In genomic region chr11:113345978-113346377, GRCh38 we compare ENCODE assay signal across 29 cellular contexts. TPM values are rescaled to one million over a fixed set of nuclear protein-coding genes. Genes with fewer than 3 reads are reported as not detected.
A peak's percentile ranks its signal among the peaks of the same experiment; 100 is the strongest.
DNase-seq lines count a peak whose midpoint lies in the region; ATAC-seq and TF ChIP-seq lines count a peak whose summit lies in the region.
"Had no signal": no experiment of that assay in that cellular context is flagged by ENCODE, and none has a peak within 500 bp of the region (broad histone marks: within the 10 kb centered on the region; RNA-seq: fewer than 3 reads in every experiment).

No MANE protein-coding gene starts in this region.

- ATAC-seq in esophagus mucosa (peak; percentile 67), HG03097 (IDR thresholded peaks at IDR 0.05; ENCODE audit: low FRiP score, unreplicated experiment) (no peak)
- ATAC-seq: body of pancreas; left lung; stimulated activated naive CD8-positive, alpha-beta T cell treated with anti-CD3 and anti-CD28 coated beads, Interleukin-15, Interleukin-2, amounts not matched to agents 100 U/mL and 50 U/mL, for 24 hours; upper lobe of right lung had no signal

- H3K4me3 ChIP-seq in SJCRH30 (no peak overlapping the region), Peyer's patch (no peak overlapping the region)
- H3K4me3 ChIP-seq: BLaER1 treated with 17β-estradiol and CSF1 and Interleukin-3, amounts not matched to agents 10 nM and 100 nM; body of pancreas; left lung; SK-N-MC; upper lobe of right lung had no signal

- DNase-seq in NCI-H2029 treated with DMSO at 0.1 percent for 48 hours (lab: John Stamatoyannopoulos, UW) (peak; percentile 17), SJCRH30 (peak; percentile 36 to 60), mesothelial cell of epicardium (ENCODE audit: low spot score in 2 of 2, unreplicated experiment in 2 of 2) (peak in 1 of 2 experiments; percentile 45), HUDEP-2 (lab: John Stamatoyannopoulos, UW; ENCODE audit: unreplicated experiment in 76 of 76) (no peak), Peyer's patch (no peak)
- DNase-seq: activated T-cell treated with anti-CD3 and anti-CD28 coated beads, Interleukin-2, amount 50 U/mL, for 24 hours; body of pancreas; cerebellar nuclear complex; DMS153; left lung; mesendoderm; NCI-H1048; NCI-H1930; NCI-H446 treated with DMSO at 0.1 percent for 48 hours; NCI-H774; RPMI8226; stimulated activated CD4-positive, alpha-beta T cell treated with anti-CD3 and anti-CD28 coated beads, Interleukin-1b, Interleukin-23, amount 100 ng/mL, for 48 hours; stimulated activated naive CD8-positive, alpha-beta T cell treated with anti-CD3 and anti-CD28 coated beads, Interleukin-15, Interleukin-2, amounts not matched to agents 100 U/mL and 50 U/mL, for 24 hours; upper lobe of right lung had no signal

- peak overlapping the region; percentile 86 for H3K27ac Mint-ChIP-seq in mesothelial cell of epicardium
- H3K27ac Mint-ChIP-seq: activated T-cell treated with anti-CD3 and anti-CD28 coated beads, Interleukin-2, amount 50 U/mL, for 24 hours; T-helper 1 cell treated with Interleukin-12 subunit alpha and Interleukin-12 subunit beta and Interleukin-4 antibody, amounts not matched to agents 30 μg/mL and 1 μg/mL, for 36 hours had no signal

- peaks cover 26% of the 10 kb centered on the region for H3K36me3 Mint-ChIP-seq in mesothelial cell of epicardium

- H3K27me3 ChIP-seq in SJCRH30 (no peaks in the 10 kb centered on the region), Peyer's patch (no peaks in the 10 kb centered on the region)
- H3K27me3 ChIP-seq: BLaER1 treated with 17β-estradiol and CSF1 and Interleukin-3, amounts not matched to agents 10 nM and 100 nM; body of pancreas; left lung; upper lobe of right lung had no signal

- no peak for TF ChIP-seq POLR2A in Peyer's patch (IDR thresholded peaks at IDR 0.05)

- TF ChIP-seq CTCF in mesothelial cell of epicardium (IDR thresholded peaks at IDR 0.05; ENCODE audit: unreplicated experiment) (no peak), Peyer's patch (IDR thresholded peaks at IDR 0.05) (no peak)

- H3K27me3 Mint-ChIP-seq in mesothelial cell of epicardium (ENCODE audit: low read depth), result no peaks in the 10 kb centered on the region
- H3K27me3 Mint-ChIP-seq: activated T-cell treated with anti-CD3 and anti-CD28 coated beads, Interleukin-2, amount 50 U/mL, for 24 hours had no signal

- H3K4me3 Mint-ChIP-seq in mesothelial cell of epicardium, result no peak overlapping the region
- H3K4me3 Mint-ChIP-seq: activated T-cell treated with anti-CD3 and anti-CD28 coated beads, Interleukin-2, amount 50 U/mL, for 24 hours; T-helper 1 cell treated with Interleukin-12 subunit alpha and Interleukin-12 subunit beta and Interleukin-4 antibody, amounts not matched to agents 30 μg/mL and 1 μg/mL, for 36 hours had no signal

- H3K9me3 ChIP-seq in SJCRH30 (replicated peaks) (no peaks in the 10 kb centered on the region), Peyer's patch (no peaks in the 10 kb centered on the region)
- H3K9me3 ChIP-seq: BLaER1 treated with 17β-estradiol and CSF1 and Interleukin-3, amounts not matched to agents 10 nM and 100 nM; body of pancreas; left lung; upper lobe of right lung had no signal

- H3K36me3 ChIP-seq in SJCRH30 (no peaks in the 10 kb centered on the region), Peyer's patch (peaks cover 0 to 20% (median 0%) of the 10 kb centered on the region in 3 donors)
- H3K36me3 ChIP-seq: BLaER1 treated with 17β-estradiol and CSF1 and Interleukin-3, amounts not matched to agents 10 nM and 100 nM had no signal

- H3K4me1 ChIP-seq in SJCRH30 (peaks cover 2% of the 10 kb centered on the region; the same call in 1 of the 2 replicates), Peyer's patch (no peaks in the 10 kb centered on the region)
- H3K4me1 ChIP-seq: BLaER1 treated with 17β-estradiol and CSF1 and Interleukin-3, amounts not matched to agents 10 nM and 100 nM; body of pancreas; left lung; parathyroid adenoma; upper lobe of right lung had no signal

- H3K27ac ChIP-seq in SJCRH30 (no peak overlapping the region), Peyer's patch (no peak overlapping the region)
- H3K27ac ChIP-seq: BLaER1 treated with 17β-estradiol and CSF1 and Interleukin-3, amounts not matched to agents 10 nM and 100 nM; body of pancreas; left lung; parathyroid adenoma; SK-N-MC; upper lobe of right lung had no signal

- no peaks in the 10 kb centered on the region for H3K9me3 Mint-ChIP-seq in mesothelial cell of epicardium
- H3K9me3 Mint-ChIP-seq: activated T-cell treated with anti-CD3 and anti-CD28 coated beads, Interleukin-2, amount 50 U/mL, for 24 hours; T-helper 1 cell treated with Interleukin-12 subunit alpha and Interleukin-12 subunit beta and Interleukin-4 antibody, amounts not matched to agents 30 μg/mL and 1 μg/mL, for 36 hours had no signal

- peaks cover 44% of the 10 kb centered on the region for H3K4me1 Mint-ChIP-seq in mesothelial cell of epicardium

RNA-seq across cellular contexts. Expression of gene TTC12, which starts 31.6 kb away (rescaled TPM):
- total RNA-seq in SJCRH30 (2014; rRNA removed; shearing (Covaris generic)), result not detected in 2 replicates
- total RNA-seq in esophagus mucosa (11.8 TPM), mesothelial cell of epicardium (43.5 to 49.1 TPM (median 45.3 TPM) in 3 replicates), Peyer's patch (10 to 100 TPM in 3 of 4 donors, 1 to 10 TPM in 1; 6.3 to 62.7 (median 19.8) TPM)

RNA-seq across cellular contexts. Expression of gene ANKK1, which starts 41.6 kb away (rescaled TPM):
- not detected in 2 replicates for total RNA-seq in SJCRH30 (2014; rRNA removed; shearing (Covaris generic))
- total RNA-seq in esophagus mucosa, result 0.72 TPM
- 2.1 to 2.8 TPM (median 2.4 TPM) in 3 replicates for total RNA-seq in mesothelial cell of epicardium
- total RNA-seq in Peyer's patch, result 1 to 10 TPM in 1 of 4 donors, under 1 TPM in 1, not detected in 2; 0.57 to 3.3 TPM
- total RNA-seq: dermis microvascular lymphatic vessel endothelial cell, G401, HT-29, temporal lobe, upper lobe of right lung had no signal

Comparison
In these comparisons a context has a peak if more than half of its experiments do, and no peak if none do; other contexts are left out.
1. DNase-seq: peak in NCI-H2029 treated with DMSO at 0.1 percent for 48 hours (single experiment) and SJCRH30 (2 of 2); none in HUDEP-2 (0 of 76) and Peyer's patch (0 of 3).